In genomic region chr1:8649027-8649426, GRCh38 we compare ENCODE assay signal across 14 cellular contexts.
A peak's percentile ranks its signal among the peaks of the same experiment; 100 is the strongest.
DNase-seq lines count a peak whose midpoint lies in the region; ATAC-seq, FAIRE-seq and TF ChIP-seq lines count a peak whose summit lies in the region.
"Had no signal": no experiment of that assay in that cellular context is flagged by ENCODE, and none has a peak within 500 bp of the region (broad histone marks: within the 10 kb centered on the region; RNA-seq: fewer than 3 reads in every experiment).

No MANE protein-coding gene starts in this region.

- no peaks in the 10 kb centered on the region for H3K23me2 ChIP-seq in H9 (ENCODE audit: insufficient read length, low read depth, low read length, poor library complexity, severe bottlenecking)

- no peak overlapping the region for H4K91ac ChIP-seq in H9 (ENCODE audit: insufficient read length, low read depth, low read length)

- H4K20me1 ChIP-seq in GM12878 (ENCODE audit: control insufficient read depth, insufficient read depth): no peaks in the 10 kb centered on the region
- no peaks in the 10 kb centered on the region for H4K20me1 ChIP-seq in H9 (ENCODE audit: control insufficient read depth, insufficient read depth, insufficient read length)

- 0% methylated on average over 1 of the region's 1 CpG for WGBS in GM12878 (ENCODE audit: insufficient coverage, insufficient replicate concordance, low lambda C conversion rate, missing lambda C conversion rate)
- no CpG with 5 or more reads among the region's 1 CpG for WGBS in H9 (ENCODE audit: extremely low coverage, insufficient read length, low lambda C conversion rate)

- H2BK5ac ChIP-seq in H9 (ENCODE audit: insufficient read length, low read length): no peak overlapping the region

- no peak for FAIRE-seq in GM12878 (lab: Jason Lieb, UNC)
- FAIRE-seq: endometrium had no signal

- no peak overlapping the region for H2AK5ac ChIP-seq in H9 (ENCODE audit: insufficient read length, low read length)

- TF ChIP-seq CTCF in GM12878 (IDR thresholded peaks at IDR 0.05 in 2 of 3, conservative IDR thresholded peaks at IDR 0.05 in 1 of 3; ENCODE audit: control insufficient read depth in 2 of 3, extremely low read depth in 1 of 3, insufficient read depth in 1 of 3, low read depth in 3 of 3, low read length in 3 of 3): no peak
- TF ChIP-seq CTCF in H9 (conservative IDR thresholded peaks at IDR 0.05): no peak

- H3K27ac ChIP-seq in GM12878 (ENCODE audit: control insufficient read depth, insufficient read depth) (0 out of 2 replicates have a peak overlapping the region, but pooled peaks have one; percentile 39), H9 (ENCODE audit: insufficient read length, low read depth, low read length) (no peak overlapping the region)

- peak; percentile 39 for DNase-seq in DMS53 (lab: John Stamatoyannopoulos, UW)
- DNase-seq in DMS53 treated with DMSO at 0.1 percent for 48 hours (lab: John Stamatoyannopoulos, UW; ENCODE audit: unreplicated experiment): no peak
- no peak for DNase-seq in GM12878 (ENCODE audit: low read depth, low spot score)
- no peak for DNase-seq in stimulated activated CD4-positive, alpha-beta T cell treated with anti-CD3 and anti-CD28 coated beads, Interleukin-4, amount 100 ng/mL, for 24 hours
- DNase-seq in LoVo (ENCODE audit: low spot score): no peak
- DNase-seq in H9: no peak
- DNase-seq: 8988T; heart right ventricle; NCI-H774; posterior cingulate gyrus; stimulated activated CD4-positive, alpha-beta T cell treated with anti-CD3 and anti-CD28 coated beads, Interleukin-2, amount 100 ng/mL, for 48 hours had no signal

- in situ Hi-C loops in GM12878 (cut with MboI): no loop called here

- peaks cover 67% of the 10 kb centered on the region for H3K4me1 ChIP-seq in GM12878 (ENCODE audit: control insufficient read depth, insufficient read depth, low read length)
- H3K4me1 ChIP-seq in H9 (ENCODE audit: insufficient read depth, low read length): no peaks in the 10 kb centered on the region; the same call in 1 of the 2 replicates

- no peak overlapping the region for H3K4ac ChIP-seq in H9 (ENCODE audit: low read depth, low read length)

- H3K27ac Mint-ChIP-seq in H9: no peak overlapping the region

- H3K4me1 Mint-ChIP-seq in H9: peaks cover 35 to 47% of the 10 kb centered on the region in 2 experiments

- H3K27me3 Mint-ChIP-seq in H9 (ENCODE audit: low read depth): no peaks in the 10 kb centered on the region

- H2BK120ac ChIP-seq in H9 (ENCODE audit: low read depth, low read length, poor library complexity, severe bottlenecking): no peak overlapping the region

- H3K18ac ChIP-seq in H9 (ENCODE audit: insufficient read length, low read depth, low read length): no peak overlapping the region

- peaks cover 7 to 17% (median 10%) of the 10 kb centered on the region in 3 experiments for H3K36me3 Mint-ChIP-seq in H9 (ENCODE audit: insufficient read depth in 1 of 3, low read depth in 3 of 3)

- H3K27me3 ChIP-seq in GM12878 (replicated peaks in 1 of 2; ENCODE audit: control insufficient read depth in 2 of 2, insufficient read depth in 2 of 2, low read length in 1 of 2) (no peaks in the 10 kb centered on the region), H9 (ENCODE audit: insufficient read depth, low read length) (no peaks in the 10 kb centered on the region)
- H3K27me3 ChIP-seq: heart right ventricle had no signal

- H2BK12ac ChIP-seq in H9 (ENCODE audit: insufficient read length, low read depth, low read length): no peak overlapping the region

- H3K36me3 ChIP-seq in GM12878 (ENCODE audit: control insufficient read depth in 2 of 2, insufficient read depth in 2 of 2, low read length in 1 of 2): 0 out of 4 replicates have a peak, but pooled peaks cover 0 to 2% of the 10 kb centered on the region in 2 experiments
- H3K36me3 ChIP-seq: heart right ventricle had no signal

- no peak for TF ChIP-seq POLR2A in GM12878 (IDR thresholded peaks at IDR 0.05; ENCODE audit: low read depth, low read length)

- H4K5ac ChIP-seq in H9 (ENCODE audit: insufficient read length, low read depth, low read length): no peak overlapping the region

- no peak overlapping the region for H3T11ph ChIP-seq in H9 (ENCODE audit: low read length)

- no peak overlapping the region for H3K14ac ChIP-seq in H9 (ENCODE audit: insufficient read depth, low read length)

- POLR2A ChIA-PET in GM12878 (lab: Charles Lee): interaction anchor here (0.7 to 3.9 kb wide), 6 partner anchors 18 to 65 kb away, joined by 3 to 22 read pairs (median 3); no protein-coding TSS in a partner anchor

- ATAC-seq in GM18873 (IDR thresholded peaks at IDR 0.05; ENCODE audit: low FRiP score, unreplicated experiment): peak; percentile 48
- peak; percentile 39 for ATAC-seq in HG03378 (IDR thresholded peaks at IDR 0.05; ENCODE audit: unreplicated experiment)
- ATAC-seq in GM12878: peak; percentile 76

- H3K79me1 ChIP-seq in H9 (ENCODE audit: insufficient read depth, low read depth, low read length, poor library complexity, severe bottlenecking): peaks cover 11% of the 10 kb centered on the region

- intact Hi-C loops in GM12878 (cut with micrococcal nuclease; ENCODE audit: unreplicated experiment): loop anchor here (2.0 kb wide), 1 partner anchor 16 kb away; no protein-coding TSS in a partner anchor

- RAD21 ChIA-PET in GM12878 (lab: Charles Lee; ENCODE audit: unreplicated experiment): interaction anchor here (2.7 to 19.1 kb wide), 2 partner anchors 17 to 87 kb away, joined by 11 to 384 read pairs; no protein-coding TSS in a partner anchor

- H3K56ac ChIP-seq in H9 (ENCODE audit: insufficient read length, low read depth, low read length): no peak overlapping the region

- H2AFZ ChIP-seq in GM12878 (ENCODE audit: control insufficient read depth, low read depth, low read length) (no peak overlapping the region), H9 (ENCODE audit: low read length) (no peak overlapping the region)

- H3K79me2 ChIP-seq in GM12878 (ENCODE audit: control insufficient read depth, insufficient read depth, low read length): peaks cover 56% of the 10 kb centered on the region
- peaks cover 42% of the 10 kb centered on the region; the same call in 1 of the 2 replicates for H3K79me2 ChIP-seq in H9 (ENCODE audit: insufficient read depth, low read length)

- H3K9ac ChIP-seq in GM12878 (ENCODE audit: control insufficient read depth, insufficient read depth, low read length): no peak overlapping the region
- H3K9ac ChIP-seq in H9 (ENCODE audit: extremely low read depth, insufficient read length, low read length): no peak overlapping the region

- no peak overlapping the region for H3K4me2 ChIP-seq in GM12878 (ENCODE audit: control insufficient read depth, insufficient read depth)
- no peak overlapping the region for H3K4me2 ChIP-seq in H9 (ENCODE audit: insufficient read depth, insufficient read length, low read length)

- H2BK20ac ChIP-seq in H9 (ENCODE audit: low read depth, low read length, poor library complexity, severe bottlenecking): no peak overlapping the region

- no peak overlapping the region for H3K23ac ChIP-seq in H9 (ENCODE audit: insufficient read length, low read depth, low read length)

- peak in 1 of 2 experiments; percentile 84; a peak in 3 of 4 replicates for TF ChIP-seq EP300 in GM12878 (IDR thresholded peaks at IDR 0.05; ENCODE audit: borderline replicate concordance in 1 of 2, control insufficient read depth in 1 of 2, low read depth in 2 of 2, low read length in 2 of 2)

- no peak overlapping the region for H4K8ac ChIP-seq in H9 (replicated peaks; ENCODE audit: insufficient read length, low read depth, low read length)

- BruUV-seq in GM12878 (replicated peaks; lab: Mats Ljungman, UMichigan): no TSS peak

- H3K4me3 Mint-ChIP-seq in H9: no peak overlapping the region

- no peaks in the 10 kb centered on the region for H3K9me3 ChIP-seq in GM12878 (replicated peaks; ENCODE audit: control insufficient read depth, insufficient read depth, low read length)
- H3K9me3 ChIP-seq in H9 (ENCODE audit: control insufficient read depth, low read depth, low read length): no peaks in the 10 kb centered on the region
- H3K9me3 ChIP-seq: heart right ventricle had no signal

- no peak overlapping the region for H3K4me3 ChIP-seq in GM12878
- H3K4me3 ChIP-seq: heart right ventricle had no signal

- no peak overlapping the region for H2BK15ac ChIP-seq in H9 (ENCODE audit: low read depth, low read length)

- CTCF ChIA-PET in GM12878 (lab: Yijun Ruan, JAX): no interaction called here

- H3K9me3 Mint-ChIP-seq in H9: no peaks in the 10 kb centered on the region

- SMC1A ChIA-PET in GM12878 (lab: Charles Lee; ENCODE audit: uncharacterized antibody, unreplicated experiment): interaction anchor here (1.0 to 19.5 kb wide), 6 partner anchors 10 to 88 kb away, joined by 3 to 587 read pairs (median 6); no protein-coding TSS in a partner anchor

- TF ChIP-seq RAD21 in GM12878 (IDR thresholded peaks at IDR 0.05; ENCODE audit: insufficient read depth, low read depth, low read length): no peak

TF ChIP-seq in GM12878, 131 proteins besides CTCF, POLR2A, EP300 and RAD21 (continues in another document):
- TF ChIP-seq BHLHE40 (IDR thresholded peaks at IDR 0.05; ENCODE audit: borderline replicate concordance in 1 of 2, low read depth in 2 of 2, low read length in 1 of 2) (peak; percentile 12 to 32; a peak in 1 of 4 replicates), RUNX3 (IDR thresholded peaks at IDR 0.05; ENCODE audit: low read length) (peak; percentile 68), BCL11A (IDR thresholded peaks at IDR 0.05; ENCODE audit: low read depth, low read length) (peak; percentile 65), FOXM1 (IDR thresholded peaks at IDR 0.05; ENCODE audit: low read depth, low read length) (peak; percentile 47; the same call in 1 of the 2 replicates), ATF7 (IDR thresholded peaks at IDR 0.05; ENCODE audit: low read depth) (peak; percentile 66), YY1 (IDR thresholded peaks at IDR 0.05; ENCODE audit: low read depth, low read length) (peak; percentile 91), TCF7 (IDR thresholded peaks at IDR 0.05; ENCODE audit: borderline replicate concordance) (peak; percentile 53; the same call in 1 of the 2 replicates), RFX5 (IDR thresholded peaks at IDR 0.05; ENCODE audit: low read depth, low read length) (no peak), IKZF2 (IDR thresholded peaks at IDR 0.05) (peak; percentile 78), GABPA (IDR thresholded peaks at IDR 0.05; ENCODE audit: low read depth) (0 out of 2 replicates have a peak, but pooled peaks have one; percentile 41), HDGF (IDR thresholded peaks at IDR 0.05) (no peak)
- TF ChIP-seq, protein P1, sequence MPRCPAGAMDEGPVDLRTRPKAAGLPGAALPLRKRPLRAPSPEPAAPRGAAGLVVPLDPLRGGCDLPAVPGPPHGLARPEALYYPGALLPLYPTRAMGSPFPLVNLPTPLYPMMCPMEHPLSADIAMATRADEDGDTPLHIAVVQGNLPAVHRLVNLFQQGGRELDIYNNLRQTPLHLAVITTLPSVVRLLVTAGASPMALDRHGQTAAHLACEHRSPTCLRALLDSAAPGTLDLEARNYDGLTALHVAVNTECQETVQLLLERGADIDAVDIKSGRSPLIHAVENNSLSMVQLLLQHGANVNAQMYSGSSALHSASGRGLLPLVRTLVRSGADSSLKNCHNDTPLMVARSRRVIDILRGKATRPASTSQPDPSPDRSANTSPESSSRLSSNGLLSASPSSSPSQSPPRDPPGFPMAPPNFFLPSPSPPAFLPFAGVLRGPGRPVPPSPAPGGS (IDR thresholded peaks at IDR 0.05; ENCODE audit: borderline replicate concordance, insufficient read depth, low read depth, low read length, poor library complexity, severe bottlenecking): peak; percentile 51
